8 cellular contexts compared by ENCODE assay signal in genomic region chr14:88791629-88792571, GRCh38. TPM values are rescaled to one million over a fixed set of nuclear protein-coding genes. Genes with fewer than 3 reads are reported as not detected.
DNase-seq lines count a peak whose midpoint lies in the region; ATAC-seq and TF ChIP-seq lines count a peak whose summit lies in the region.

No MANE protein-coding gene starts in this region.

- POLR2A ChIA-PET in Panc1 (lab: Charles Lee): no interaction called here

- no peaks in the 10 kb centered on the region for H3K36me3 ChIP-seq in Panc1 (ENCODE audit: control insufficient read depth, insufficient read depth, low read length)

- peak overlapping the region; percentile 36 to 48 for H3K4me3 ChIP-seq in Panc1 (ENCODE audit: low read depth in 2 of 2, low read length in 2 of 2)

- intact Hi-C loops in Panc1 (cut with micrococcal nuclease; ENCODE audit: unreplicated experiment): no loop called here

- in situ Hi-C loops in Panc1 (cut with HindIII; ENCODE audit: low pct_unique_long_range_greater_than_20kb, low sequenced_read_pairs): no loop called here

- no TSS peak for BruUV-seq in Panc1 (replicated peaks; lab: Mats Ljungman, UMichigan)

- peak; percentile 44 for DNase-seq in D341Med (ENCODE audit: low spot score)
- DNase-seq in Panc1 (ENCODE audit: low read depth, low spot score): no peak
- DNase-seq in caudate nucleus (lab: John Stamatoyannopoulos, UW): peak in 38 of 61 donors; percentile 2 to 74 (median 36)
- peak; percentile 50 for DNase-seq in left lobe of liver (ENCODE audit: low spot score)
- DNase-seq in stimulated activated CD4-positive, alpha-beta T cell treated with anti-CD3 and anti-CD28 coated beads, Interleukin-4, amount 100 ng/mL, for 48 hours (ENCODE audit: low read depth in 2 of 2): peak; percentile 9 to 15
- no peak for DNase-seq in HPDE6-E6E7 (ENCODE audit: extremely low spot score)

- peak; percentile 1 for ATAC-seq in HG02678 (IDR thresholded peaks at IDR 0.05; ENCODE audit: unreplicated experiment)
- peak; percentile 48 for ATAC-seq in Panc1
- peak; percentile 5 for ATAC-seq in left lobe of liver
- no peak for ATAC-seq in HG02642 (IDR thresholded peaks at IDR 0.05; ENCODE audit: poor library complexity, unreplicated experiment)

- H3K27ac ChIP-seq in Panc1 (ENCODE audit: low read length): no peak overlapping the region
- peak overlapping the region; percentile 26 for H3K27ac ChIP-seq in caudate nucleus (ENCODE audit: low read depth, low read length)

- peaks cover 13% of the 10 kb centered on the region for H3K27me3 ChIP-seq in Panc1 (ENCODE audit: control insufficient read depth, insufficient read depth, low read length)

- H3K9me3 ChIP-seq in Panc1 (ENCODE audit: control insufficient read depth, insufficient read depth, low read depth, low read length): no peaks in the 10 kb centered on the region

- CTCF ChIA-PET in Panc1 (lab: Charles Lee): no interaction called here

- no peak for TF ChIP-seq CTCF in Panc1 (IDR thresholded peaks at IDR 0.05)

- no peaks in the 10 kb centered on the region for H3K4me1 ChIP-seq in Panc1 (ENCODE audit: control insufficient read depth, insufficient read depth, low read length)

RNA-seq across cellular contexts. Expression of gene EML5, which starts 0.9 kb away (rescaled TPM):
- total RNA-seq in Panc1 (2021; ENCODE audit: unreplicated experiment): 0.10 TPM
- not detected for polyA plus RNA-seq in Panc1 (2012; ENCODE audit: insufficient read length)
- total RNA-seq in left lobe of liver: 0.13 TPM

RNA-seq across cellular contexts. Expression of gene TTC8, which starts 32.6 kb away (rescaled TPM):
- total RNA-seq in Panc1 (2021; ENCODE audit: unreplicated experiment) (12.4 TPM), left lobe of liver (9.0 TPM)
- 14.2 TPM for polyA plus RNA-seq in Panc1 (2012; ENCODE audit: insufficient read length)

Comparison
In these comparisons a context has a peak if more than half of its experiments do, and no peak if none do; other contexts are left out.
1. DNase-seq: peak in D341Med (single experiment), caudate nucleus (38 of 61), left lobe of liver (single experiment) and stimulated activated CD4-positive, alpha-beta T cell treated with anti-CD3 and anti-CD28 coated beads, Interleukin-4, amount 100 ng/mL, for 48 hours (2 of 2); none in Panc1 (single experiment) and HPDE6-E6E7 (single experiment).